15 cellular contexts compared by ENCODE assay signal in the genomic region with DNA sequence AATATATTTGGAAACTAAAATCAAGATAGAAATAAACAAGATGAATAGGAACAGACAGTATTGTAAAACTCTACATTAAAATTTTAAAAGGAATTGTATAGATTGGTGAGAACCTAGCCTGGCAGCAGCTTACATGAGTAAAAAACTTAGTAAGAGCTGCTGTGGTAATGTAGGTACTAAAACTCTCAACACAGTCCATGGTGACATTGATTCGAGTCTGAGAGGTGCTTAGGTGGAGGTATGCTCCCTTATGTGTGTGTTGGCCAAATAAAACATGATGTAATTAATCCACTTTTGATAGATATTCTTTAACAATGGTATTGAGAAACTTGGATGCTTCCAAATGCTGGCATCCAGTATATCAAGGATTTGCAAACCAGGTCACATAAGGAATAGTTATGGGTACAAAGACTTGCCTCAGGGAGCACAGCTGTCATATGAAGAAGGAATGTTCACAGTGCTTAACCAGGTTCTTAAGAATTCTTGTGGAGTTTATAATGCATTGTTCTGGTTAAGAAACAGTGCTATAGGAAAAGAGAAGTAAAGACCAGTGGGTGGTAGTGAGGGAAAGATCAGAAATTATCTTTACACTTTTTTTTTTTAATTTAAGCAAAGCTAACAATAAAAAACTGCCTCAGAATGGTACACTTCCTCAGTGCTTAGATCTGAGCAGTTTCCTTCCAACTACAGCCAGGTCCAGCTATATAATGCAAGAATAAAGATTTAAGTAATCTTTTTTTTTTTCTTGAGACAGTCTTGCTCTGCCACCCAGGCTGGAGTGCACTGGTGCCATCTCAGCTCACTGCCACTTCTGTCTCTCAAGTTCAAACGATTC. TPM values are rescaled to one million over a fixed set of nuclear protein-coding genes. Genes with fewer than 3 reads are reported as not detected.
DNase-seq lines count a peak whose midpoint lies in the region; ATAC-seq, FAIRE-seq and TF ChIP-seq lines count a peak whose summit lies in the region.
"Had no signal": no experiment of that assay in that cellular context is flagged by ENCODE, and none has a peak within 500 bp of the region (broad histone marks: within the 10 kb centered on the region; RNA-seq: fewer than 3 reads in every experiment).

No MANE protein-coding gene starts in this region.

- peaks cover 0 to 20% (median 3%) of the 10 kb centered on the region in 4 donors for H3K4me1 ChIP-seq in right lobe of liver
- H3K4me1 ChIP-seq in HepG2 (ENCODE audit: insufficient read depth, low read length): peaks cover 4% of the 10 kb centered on the region; the same call in 1 of the 2 replicates
- peaks cover 18% of the 10 kb centered on the region for H3K4me1 ChIP-seq in PC-3 (ENCODE audit: insufficient read depth, low read length)
- H3K4me1 ChIP-seq: BLaER1, parathyroid adenoma had no signal

- H3K36me3 Mint-ChIP-seq in immature natural killer cell: peaks cover 9 to 24% (median 24%) of the 10 kb centered on the region in 3 donors

- intact Hi-C loops in right lobe of liver (cut with DNase I): no loop called here
- intact Hi-C loops in HepG2 (cut with micrococcal nuclease; ENCODE audit: unreplicated experiment): no loop called here
- intact Hi-C loops in PC-3 (cut with micrococcal nuclease): loop anchor here (5.0 to 10.0 kb wide), 3 partner anchors 41 to 178 kb away; partner anchors contain the start of genes NCK1 and STAG1

- ATAC-seq in right lobe of liver (peak in 3 of 4 donors; percentile 29 to 53 (median 43)), HepG2 (no peak), PC-3 (no peak), GM21786 (IDR thresholded peaks at IDR 0.05; ENCODE audit: unreplicated experiment) (no peak), GM18498 (IDR thresholded peaks at IDR 0.05; ENCODE audit: unreplicated experiment) (no peak)

- no peak for TF ChIP-seq RAD21 in HepG2 (CRISPR knock-in tag; IDR thresholded peaks at IDR 0.05)

- TF ChIP-seq CTCF in right lobe of liver (IDR thresholded peaks at IDR 0.05) (no peak), HepG2 (CRISPR knock-in tag; IDR thresholded peaks at IDR 0.05) (no peak), PC-3 (conservative IDR thresholded peaks at IDR 0.05; ENCODE audit: low read depth, low read length) (no peak)

- no peaks in the 10 kb centered on the region for H3K9me2 ChIP-seq in PC-3 (replicated peaks; ENCODE audit: low read length)

- H3K4me2 ChIP-seq in HepG2 (ENCODE audit: low read depth, low read length): no peak overlapping the region
- no peak overlapping the region for H3K4me2 ChIP-seq in PC-3 (ENCODE audit: low read length)
- H3K4me2 ChIP-seq: BLaER1 had no signal

- H3K27me3 ChIP-seq in right lobe of liver (no peaks in the 10 kb centered on the region), HepG2 (ENCODE audit: control insufficient read depth in 1 of 2, insufficient read depth in 2 of 2, low read length in 2 of 2) (no peaks in the 10 kb centered on the region), PC-3 (ENCODE audit: low read length) (no peaks in the 10 kb centered on the region)
- H3K27me3 ChIP-seq: BLaER1, Peyer's patch had no signal

- CTCF ChIA-PET in HepG2 (lab: Yijun Ruan, JAX; ENCODE audit: low intra/inter-chr PET ratio, low total read pairs) (no interaction called here), PC-3 (lab: Charles Lee) (no interaction called here)

- H3K4me3 Mint-ChIP-seq in immature natural killer cell: no peak overlapping the region

- H3K36me3 ChIP-seq in right lobe of liver (peaks cover 0 to 3% (median 0%) of the 10 kb centered on the region in 4 donors), HepG2 (replicated peaks in 1 of 2; ENCODE audit: control insufficient read depth in 1 of 2, insufficient read depth in 2 of 2, low read length in 2 of 2) (peaks cover 3 to 9% of the 10 kb centered on the region in 2 experiments; a peak in 3 of 5 replicates), PC-3 (ENCODE audit: low read depth, low read length) (peaks cover 10% of the 10 kb centered on the region)

- TF ChIP-seq EP300 in HepG2 (IDR thresholded peaks at IDR 0.05; ENCODE audit: low read depth in 2 of 2, low read length in 2 of 2): no peak
- no peak for TF ChIP-seq EP300 in HepG2 (CRISPR knock-in tag; IDR thresholded peaks at IDR 0.05; ENCODE audit: borderline replicate concordance)

- no peaks in the 10 kb centered on the region for H3K9me3 Mint-ChIP-seq in immature natural killer cell

- H3K9me3 ChIP-seq in right lobe of liver: no peaks in the 10 kb centered on the region
- H3K9me3 ChIP-seq in HepG2 (ENCODE audit: low read length): 0 out of 2 replicates have a peak, but pooled peaks cover 8% of the 10 kb centered on the region
- H3K9me3 ChIP-seq in PC-3 (ENCODE audit: low read length): no peaks in the 10 kb centered on the region
- H3K9me3 ChIP-seq: Peyer's patch had no signal

- in situ Hi-C loops in HepG2 (cut with HindIII; ENCODE audit: extremely low pct_ligation_motif_present, low pct_unique_long_range_greater_than_20kb): no loop called here

- H3K9ac ChIP-seq in HepG2 (ENCODE audit: insufficient read depth, low read depth, low read length) (no peak overlapping the region), PC-3 (ENCODE audit: low read length) (no peak overlapping the region; the same call in 1 of the 2 replicates)
- H3K9ac ChIP-seq: BLaER1, parathyroid adenoma had no signal

- H3K79me2 ChIP-seq in HepG2 (ENCODE audit: insufficient read depth, low read length): peaks cover 6% of the 10 kb centered on the region
- H3K79me2 ChIP-seq in PC-3 (ENCODE audit: low read length): peaks cover 18% of the 10 kb centered on the region

- POLR2A ChIA-PET in HepG2 (lab: Yijun Ruan, JAX): no interaction called here
- POLR2A ChIA-PET in PC-3 (lab: Charles Lee; ENCODE audit: unreplicated experiment): no interaction called here

- BruUV-seq in HepG2 (replicated peaks; lab: Mats Ljungman, UMichigan): no TSS peak
- no TSS peak for BruUV-seq in PC-3 (replicated peaks; lab: Mats Ljungman, UMichigan)

- peaks cover 0 to 2% (median 2%) of the 10 kb centered on the region in 3 donors for H3K27me3 Mint-ChIP-seq in immature natural killer cell (ENCODE audit: low read depth in 3 of 3)

- peak overlapping the region; percentile 61 to 89 (median 78) for H3K27ac Mint-ChIP-seq in immature natural killer cell

- DNase-seq in right lobe of liver (no peak), HepG2 (ENCODE audit: low spot score) (no peak), PC-3 (no peak), immature natural killer cell (no peak), SKM-1 (lab: John Stamatoyannopoulos, UW; ENCODE audit: unreplicated experiment) (no peak), SIG-M5 (lab: John Stamatoyannopoulos, UW) (no peak)
- DNase-seq: foreskin melanocyte; HCEC 1CT; NCI-H2171 treated with DMSO at 0.1 percent for 48 hours; Peyer's patch; stimulated activated CD4-positive, alpha-beta T cell treated with anti-CD3 and anti-CD28 coated beads, Interleukin-4, amount 100 ng/mL, for 4 hours had no signal

- H3K27ac ChIP-seq in right lobe of liver (no peak overlapping the region), HepG2 (ENCODE audit: extremely low read length, insufficient read depth, low read length) (no peak overlapping the region), PC-3 (ENCODE audit: low read length) (peak overlapping the region; percentile 73; the same call in 1 of the 2 replicates)
- H3K27ac ChIP-seq: BLaER1, parathyroid adenoma, Peyer's patch had no signal

- no peaks in the 10 kb centered on the region for H3F3A ChIP-seq in PC-3 (ENCODE audit: low read length, unreplicated experiment)

- H3K4me3 ChIP-seq in right lobe of liver (no peak overlapping the region), HepG2 (replicated peaks in 1 of 3; ENCODE audit: insufficient read depth in 1 of 3, low read depth in 2 of 3, low read length in 3 of 3) (no peak overlapping the region), PC-3 (ENCODE audit: low read length) (no peak overlapping the region)
- H3K4me3 ChIP-seq: BLaER1, Peyer's patch had no signal

- no peak for FAIRE-seq in HepG2 (lab: Jason Lieb, UNC)

- WGBS in right lobe of liver (ENCODE audit: insufficient coverage, low coverage, low lambda C conversion rate, missing lambda C conversion rate): 59% methylated on average over 2 of the region's 2 CpGs
- WGBS in HepG2 (ENCODE audit: low lambda C conversion rate): 84% methylated on average over 2 of the region's 2 CpGs

- no peaks in the 10 kb centered on the region for H4K20me1 ChIP-seq in HepG2 (ENCODE audit: insufficient read depth, low read length)
- no peaks in the 10 kb centered on the region for H4K20me1 ChIP-seq in PC-3 (ENCODE audit: low read length)

- no peak for TF ChIP-seq POLR2A in right lobe of liver (IDR thresholded peaks at IDR 0.05)
- no peak for TF ChIP-seq POLR2A in HepG2 (IDR thresholded peaks at IDR 0.05; ENCODE audit: insufficient read depth in 1 of 2, low read depth in 2 of 2, low read length in 2 of 2)

- H3K4me1 Mint-ChIP-seq in immature natural killer cell: peaks cover 67 to 92% of the 10 kb centered on the region in 2 donors

- H2AFZ ChIP-seq in HepG2 (ENCODE audit: low read length): no peak overlapping the region
- no peak overlapping the region for H2AFZ ChIP-seq in PC-3 (ENCODE audit: low read length)
- H2AFZ ChIP-seq: parathyroid adenoma had no signal

RNA-seq across cellular contexts. Expression of gene IL20RB, which starts 24.6 kb away (rescaled TPM):
- 1 to 10 TPM in 2 of 6 experiments, under 1 TPM in 4; 0.30 to 6.6 (median 0.52) TPM for total RNA-seq in right lobe of liver
- total RNA-seq in HepG2 (2016; rRNA removed; fragmentation: Illumina TruSeq; extraction: Trizol): 0.22 and 0.34 TPM in 2 replicates
- 0.53 and 0.91 TPM in 2 replicates for total RNA-seq in HepG2 (2016; cell fraction: cytosol; rRNA removed; fragmentation: Illumina TruSeq; extraction: Trizol; ENCODE audit: low read depth)
- 0.42 and 0.48 TPM in 2 replicates for total RNA-seq in HepG2 (2016; cell fraction: insoluble cytoplasmic fraction; rRNA removed; fragmentation: Illumina TruSeq; extraction: Trizol)
- total RNA-seq in HepG2 (2016; cell fraction: membrane; rRNA removed; fragmentation: Illumina TruSeq; extraction: Trizol): 0.37 and 0.45 TPM in 2 replicates
- total RNA-seq in HepG2 (2016; cell fraction: nucleus; rRNA removed; fragmentation: Illumina TruSeq; extraction: Trizol): 0.68 and 1.5 TPM in 2 replicates
- 0.32 and 0.37 TPM in 2 replicates for polyA plus RNA-seq in HepG2 (2011; rRNA removed)
- 0.22 and 0.24 TPM in 2 replicates for polyA plus RNA-seq in HepG2 (2011; cell fraction: cytosol; rRNA removed)
- polyA plus RNA-seq in HepG2 (2011; cell fraction: nucleus; rRNA removed): 0.63 and 0.69 TPM in 2 replicates
- 0.17 and 0.27 TPM in 2 replicates for polyA plus RNA-seq in HepG2 (2012)
- 0.06 TPM in 1 of 2 replicates, not detected in the other for polyA plus RNA-seq in HepG2 (2016; cell fraction: cytosol; fragmentation: Illumina TruSeq; extraction: Trizol; ENCODE audit: low read depth)
- polyA plus RNA-seq in HepG2 (2016; cell fraction: insoluble cytoplasmic fraction; fragmentation: Illumina TruSeq; extraction: Trizol; ENCODE audit: low read depth): 0.34 and 0.61 TPM in 2 replicates
- 0.15 and 0.18 TPM in 2 replicates for polyA plus RNA-seq in HepG2 (2016; cell fraction: membrane; fragmentation: Illumina TruSeq; extraction: Trizol; ENCODE audit: low read depth)
- 1.2 and 1.8 TPM in 2 replicates for polyA plus RNA-seq in HepG2 (2016; cell fraction: nucleus; fragmentation: Illumina TruSeq; extraction: Trizol; ENCODE audit: insufficient read depth, low read depth)
- 2.0 and 67.6 TPM in 2 replicates for polyA minus RNA-seq in HepG2 (2011; rRNA and poly(A)+ RNA removed; ENCODE audit: low replicate concordance)
- 0.40 and 0.62 TPM in 2 replicates for polyA minus RNA-seq in HepG2 (2011; cell fraction: cytosol; rRNA and poly(A)+ RNA removed)
- 3.1 and 4.8 TPM in 2 replicates for polyA minus RNA-seq in HepG2 (2011; cell fraction: nucleus; rRNA and poly(A)+ RNA removed)
- total RNA-seq in PC-3 (2014; rRNA removed): 0.73 and 1.2 TPM in 2 replicates
- polyA plus RNA-seq in immature natural killer cell: under 1 TPM in 2 of 3 donors, not detected in 1; 0.55 to 0.73 TPM

Comparison
In these comparisons a context has a peak if more than half of its experiments do, and no peak if none do; other contexts are left out.
1. ATAC-seq: peak in right lobe of liver (3 of 4); none in HepG2 (single experiment), PC-3 (single experiment), GM21786 (single experiment) and GM18498 (single experiment).